In genomic region chr1:183590225-183591191, GRCh38 we compare ENCODE assay signal across 9 cellular contexts. TPM values are rescaled to one million over a fixed set of nuclear protein-coding genes. Genes with fewer than 3 reads are reported as not detected.
DNase-seq lines count a peak whose midpoint lies in the region; ATAC-seq and TF ChIP-seq lines count a peak whose summit lies in the region.
"Had no signal": no experiment of that assay in that cellular context is flagged by ENCODE, and none has a peak within 500 bp of the region (broad histone marks: within the 10 kb centered on the region; RNA-seq: fewer than 3 reads in every experiment).

TSS of gene NCF2 (minus strand) at chr1:183590459. CDS start at chr1:183590329, 130 bp downstream.

- peak; percentile 67 for ATAC-seq in Right ventricle myocardium inferior
- ATAC-seq in HG03025 (IDR thresholded peaks at IDR 0.05; ENCODE audit: low FRiP score, unreplicated experiment) = peak; percentile 78

- H3K36me3 ChIP-seq in MG63 = no peaks in the 10 kb centered on the region
- H3K36me3 ChIP-seq: ascending aorta had no signal

- intact Hi-C loops in Right ventricle myocardium inferior (cut with DNase I) = no loop called here
- intact Hi-C loops in cardiac septum (cut with DNase I) = no loop called here

- H3K9me3 ChIP-seq in MG63 = no peaks in the 10 kb centered on the region
- H3K9me3 ChIP-seq: ascending aorta had no signal

- DNase-seq in Right ventricle myocardium inferior (ENCODE audit: missing footprints) = no peak
- DNase-seq in cardiac septum (ENCODE audit: low spot score) = no peak
- peak; percentile 100 for DNase-seq in SIG-M5 (lab: John Stamatoyannopoulos, UW)
- no peak for DNase-seq in epithelial cell of proximal tubule (ENCODE audit: low read depth)
- DNase-seq in stimulated activated CD4-positive, alpha-beta T cell treated with anti-CD3 and anti-CD28 coated beads, Interleukin-1b, Interleukin-23, amount 100 ng/mL, for 4 hours (ENCODE audit: low read depth in 2 of 2) = peak; percentile 5 to 14
- no peak for DNase-seq in NCI-H2196 treated with DMSO at 0.1 percent for 48 hours (lab: John Stamatoyannopoulos, UW; ENCODE audit: unreplicated experiment)
- no peak for DNase-seq in MG63

- H3K27me3 ChIP-seq in MG63 = no peaks in the 10 kb centered on the region
- H3K27me3 ChIP-seq: ascending aorta had no signal

- TF ChIP-seq CTCF in epithelial cell of proximal tubule (conservative IDR thresholded peaks at IDR 0.05; ENCODE audit: low read depth, low read length) = no peak

- H3K4me3 ChIP-seq in epithelial cell of proximal tubule (ENCODE audit: low read depth, low read length) = no peak within 1 kb of the TSS
- no peak within 1 kb of the TSS for H3K4me3 ChIP-seq in MG63

RNA-seq across cellular contexts. Expression of gene NCF2, which starts in this region (rescaled TPM):
- total RNA-seq in Right ventricle myocardium inferior = 6.7 TPM
- 4.5 TPM for total RNA-seq in cardiac septum
- total RNA-seq in epithelial cell of proximal tubule = 25.6 and 32.0 TPM in 2 replicates
- 0.53 and 0.64 TPM in 2 replicates for total RNA-seq in MG63 (2014; rRNA removed; shearing (Covaris generic); ENCODE audit: low replicate concordance)

Comparison
In these comparisons a context has a peak if more than half of its experiments do, and no peak if none do; other contexts are left out.
1. DNase-seq: peak in SIG-M5 (single experiment) and stimulated activated CD4-positive, alpha-beta T cell treated with anti-CD3 and anti-CD28 coated beads, Interleukin-1b, Interleukin-23, amount 100 ng/mL, for 4 hours (2 of 2); none in Right ventricle myocardium inferior (single experiment), cardiac septum (single experiment), epithelial cell of proximal tubule (single experiment), NCI-H2196 treated with DMSO at 0.1 percent for 48 hours (single experiment) and MG63 (single experiment).